10 cellular contexts compared by ENCODE assay signal in the genomic region with DNA sequence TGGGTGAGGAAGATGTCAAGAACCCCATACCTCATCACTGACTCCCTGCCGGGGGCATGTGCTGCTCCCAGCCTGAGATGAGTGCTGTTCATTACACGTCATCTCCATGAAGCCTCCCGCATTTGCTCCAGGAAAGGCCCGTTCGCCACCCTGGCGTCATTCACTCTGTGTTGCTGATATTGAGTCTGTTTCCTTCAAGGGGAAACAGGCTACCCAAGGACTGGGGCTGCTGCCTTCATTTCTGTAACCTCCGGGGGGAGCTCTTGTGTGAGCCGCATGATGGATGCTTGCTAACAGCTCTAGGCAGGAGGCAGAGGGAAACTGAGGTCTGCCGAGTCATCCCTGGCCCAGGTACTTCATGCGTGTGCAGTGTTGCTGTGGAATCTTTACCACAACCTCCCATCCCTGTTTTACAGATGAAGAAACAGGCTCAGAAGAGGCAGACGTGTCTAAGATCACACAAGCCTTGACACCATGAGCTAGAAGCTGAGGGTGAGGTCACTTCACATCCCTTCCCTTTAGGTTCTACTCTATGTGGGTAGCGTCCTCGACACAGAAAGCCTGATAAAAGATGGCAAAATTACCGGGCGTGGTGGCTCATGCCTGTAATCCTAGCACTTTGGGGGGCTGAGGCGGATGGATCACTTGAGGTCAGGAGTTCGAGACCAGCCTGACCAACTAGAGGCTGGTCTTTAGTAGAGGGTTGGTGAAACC. TPM values are rescaled to one million over a fixed set of nuclear protein-coding genes. Genes with fewer than 3 reads are reported as not detected.
DNase-seq lines count a peak whose midpoint lies in the region; ATAC-seq, FAIRE-seq and TF ChIP-seq lines count a peak whose summit lies in the region.
"Had no signal": no experiment of that assay in that cellular context is flagged by ENCODE, and none has a peak within 500 bp of the region (broad histone marks: within the 10 kb centered on the region; RNA-seq: fewer than 3 reads in every experiment).

No MANE protein-coding gene starts in this region.

- intact Hi-C loops in A673 (cut with micrococcal nuclease; ENCODE audit: unreplicated experiment): loop anchor here (10.0 kb wide), 1 partner anchor 239 kb away; no protein-coding TSS in a partner anchor

- TSS peak; percentile 1 for BruUV-seq in A673 (replicated peaks; lab: Mats Ljungman, UMichigan)

- H3K27ac Mint-ChIP-seq in WTC11: 0 out of 2 replicates have a peak overlapping the region, but pooled peaks have one; percentile 19

- peak; percentile 56 for TF ChIP-seq CTCF in A673 (conservative IDR thresholded peaks at IDR 0.05; ENCODE audit: low read depth, low read length)
- TF ChIP-seq CTCF in GM10266 (IDR thresholded peaks at IDR 0.05; ENCODE audit: control insufficient read depth, insufficient read depth, low read depth, missing control alignments): peak; percentile 46
- 0 out of 2 replicates have a peak, but pooled peaks have one; percentile 33 for TF ChIP-seq CTCF in WTC11 (IDR thresholded peaks at IDR 0.05)
- peak; percentile 18 for TF ChIP-seq CTCF in hepatocyte (IDR thresholded peaks at IDR 0.05; ENCODE audit: poor library complexity)

- H3K4me1 ChIP-seq in A673 (ENCODE audit: insufficient read depth, low read length, poor library complexity, severe bottlenecking): peaks cover 63% of the 10 kb centered on the region
- H3K4me1 ChIP-seq in hepatocyte (ENCODE audit: insufficient read depth): peaks cover 37% of the 10 kb centered on the region

- H3K9me2 ChIP-seq in hepatocyte (replicated peaks; ENCODE audit: insufficient read depth): no peaks in the 10 kb centered on the region

- ATAC-seq in WTC11: no peak
- ATAC-seq in HG02623 (IDR thresholded peaks at IDR 0.05; ENCODE audit: unreplicated experiment): no peak

- no peak overlapping the region for H3K4me2 ChIP-seq in hepatocyte

- peak overlapping the region; percentile 16 for H3K4me3 Mint-ChIP-seq in WTC11

- DNase-seq in A673 (ENCODE audit: low spot score) (peak; percentile 38), GM10266 (ENCODE audit: extremely low spot score) (no peak), WTC11 (ENCODE audit: low spot score) (peak; percentile 54), hepatocyte (ENCODE audit: low spot score) (no peak), NCI-H345 (lab: John Stamatoyannopoulos, UW) (no peak), GM19239 (ENCODE audit: insufficient read length, low spot score) (no peak), NCI-H187 (lab: John Stamatoyannopoulos, UW) (no peak)
- DNase-seq: stimulated activated naive CD4-positive, alpha-beta T cell treated with Interleukin-2 at 50 U/mL for 16 hours had no signal

- no peak overlapping the region for H2AFZ ChIP-seq in hepatocyte

- H3K4me3 ChIP-seq in A673 (ENCODE audit: low read depth, low read length, poor library complexity, severe bottlenecking): no peak overlapping the region
- H3K4me3 ChIP-seq in hepatocyte: no peak overlapping the region

- H3K9me3 ChIP-seq in A673 (ENCODE audit: low read depth, low read length, poor library complexity, severe bottlenecking) (no peaks in the 10 kb centered on the region), hepatocyte (ENCODE audit: low read depth) (no peaks in the 10 kb centered on the region)

- H3K36me3 ChIP-seq in A673 (ENCODE audit: insufficient read depth, low read length, poor library complexity, severe bottlenecking) (no peaks in the 10 kb centered on the region), hepatocyte (replicated peaks; ENCODE audit: insufficient read depth, low read depth) (no peaks in the 10 kb centered on the region)

- peak overlapping the region; percentile 14 for H3K27ac ChIP-seq in A673 (ENCODE audit: low read depth, low read length, poor library complexity, severe bottlenecking)
- H3K27ac ChIP-seq in hepatocyte: no peak overlapping the region

- no peaks in the 10 kb centered on the region for H3K27me3 Mint-ChIP-seq in WTC11 (ENCODE audit: low read depth)

- peaks cover 32% of the 10 kb centered on the region for H3K79me2 ChIP-seq in hepatocyte

- CTCF ChIA-PET in A673 (lab: Charles Lee): no interaction called here
- CTCF ChIA-PET in WTC11 (lab: Charles Lee): interaction anchor here (0.5 to 12.2 kb wide), 23 partner anchors 13 to 502 kb away, joined by 3 to 221 read pairs (median 4); a partner anchor contains a TSS

- 89% methylated on average over 17 of the region's 17 CpGs for WGBS in hepatocyte (ENCODE audit: low lambda C conversion rate, missing lambda C conversion rate)

- FAIRE-seq in GM19239 (lab: Jason Lieb, UNC): no peak
- FAIRE-seq: islet of Langerhans had no signal

- POLR2A ChIA-PET in A673 (lab: Charles Lee; ENCODE audit: low non-redundant PET): no interaction called here
- POLR2A ChIA-PET in WTC11 (lab: Charles Lee): no interaction called here

- H3K36me3 Mint-ChIP-seq in WTC11: no peaks in the 10 kb centered on the region

- peaks cover 53% of the 10 kb centered on the region for H3K4me1 Mint-ChIP-seq in WTC11

- H4K20me1 ChIP-seq in hepatocyte (ENCODE audit: insufficient read depth, poor library complexity, severe bottlenecking): peaks cover 19% of the 10 kb centered on the region

- no peaks in the 10 kb centered on the region for H3K27me3 ChIP-seq in A673 (replicated peaks; ENCODE audit: insufficient read depth, low read depth, low read length, poor library complexity)
- no peaks in the 10 kb centered on the region for H3K27me3 ChIP-seq in hepatocyte

- no peaks in the 10 kb centered on the region for H3K9me3 Mint-ChIP-seq in WTC11

TF ChIP-seq in WTC11, 78 proteins besides CTCF, POLR2A, EP300 and RAD21:
- TF ChIP-seq, protein P1, sequence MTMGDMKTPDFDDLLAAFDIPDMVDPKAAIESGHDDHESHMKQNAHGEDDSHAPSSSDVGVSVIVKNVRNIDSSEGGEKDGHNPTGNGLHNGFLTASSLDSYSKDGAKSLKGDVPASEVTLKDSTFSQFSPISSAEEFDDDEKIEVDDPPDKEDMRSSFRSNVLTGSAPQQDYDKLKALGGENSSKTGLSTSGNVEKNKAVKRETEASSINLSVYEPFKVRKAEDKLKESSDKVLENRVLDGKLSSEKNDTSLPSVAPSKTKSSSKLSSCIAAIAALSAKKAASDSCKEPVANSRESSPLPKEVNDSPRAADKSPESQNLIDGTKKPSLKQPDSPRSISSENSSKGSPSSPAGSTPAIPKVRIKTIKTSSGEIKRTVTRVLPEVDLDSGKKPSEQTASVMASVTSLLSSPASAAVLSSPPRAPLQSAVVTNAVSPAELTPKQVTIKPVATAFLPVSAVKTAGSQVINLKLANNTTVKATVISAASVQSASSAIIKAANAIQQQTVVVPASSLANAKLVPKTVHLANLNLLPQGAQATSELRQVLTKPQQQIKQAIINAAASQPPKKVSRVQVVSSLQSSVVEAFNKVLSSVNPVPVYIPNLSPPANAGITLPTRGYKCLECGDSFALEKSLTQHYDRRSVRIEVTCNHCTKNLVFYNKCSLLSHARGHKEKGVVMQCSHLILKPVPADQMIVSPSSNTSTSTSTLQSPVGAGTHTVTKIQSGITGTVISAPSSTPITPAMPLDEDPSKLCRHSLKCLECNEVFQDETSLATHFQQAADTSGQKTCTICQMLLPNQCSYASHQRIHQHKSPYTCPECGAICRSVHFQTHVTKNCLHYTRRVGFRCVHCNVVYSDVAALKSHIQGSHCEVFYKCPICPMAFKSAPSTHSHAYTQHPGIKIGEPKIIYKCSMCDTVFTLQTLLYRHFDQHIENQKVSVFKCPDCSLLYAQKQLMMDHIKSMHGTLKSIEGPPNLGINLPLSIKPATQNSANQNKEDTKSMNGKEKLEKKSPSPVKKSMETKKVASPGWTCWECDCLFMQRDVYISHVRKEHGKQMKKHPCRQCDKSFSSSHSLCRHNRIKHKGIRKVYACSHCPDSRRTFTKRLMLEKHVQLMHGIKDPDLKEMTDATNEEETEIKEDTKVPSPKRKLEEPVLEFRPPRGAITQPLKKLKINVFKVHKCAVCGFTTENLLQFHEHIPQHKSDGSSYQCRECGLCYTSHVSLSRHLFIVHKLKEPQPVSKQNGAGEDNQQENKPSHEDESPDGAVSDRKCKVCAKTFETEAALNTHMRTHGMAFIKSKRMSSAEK (CRISPR knock-in tag; IDR thresholded peaks at IDR 0.05; ENCODE audit: borderline replicate concordance): peak; percentile 82; the same call in 1 of the 2 replicates
- TF ChIP-seq, protein P2, sequence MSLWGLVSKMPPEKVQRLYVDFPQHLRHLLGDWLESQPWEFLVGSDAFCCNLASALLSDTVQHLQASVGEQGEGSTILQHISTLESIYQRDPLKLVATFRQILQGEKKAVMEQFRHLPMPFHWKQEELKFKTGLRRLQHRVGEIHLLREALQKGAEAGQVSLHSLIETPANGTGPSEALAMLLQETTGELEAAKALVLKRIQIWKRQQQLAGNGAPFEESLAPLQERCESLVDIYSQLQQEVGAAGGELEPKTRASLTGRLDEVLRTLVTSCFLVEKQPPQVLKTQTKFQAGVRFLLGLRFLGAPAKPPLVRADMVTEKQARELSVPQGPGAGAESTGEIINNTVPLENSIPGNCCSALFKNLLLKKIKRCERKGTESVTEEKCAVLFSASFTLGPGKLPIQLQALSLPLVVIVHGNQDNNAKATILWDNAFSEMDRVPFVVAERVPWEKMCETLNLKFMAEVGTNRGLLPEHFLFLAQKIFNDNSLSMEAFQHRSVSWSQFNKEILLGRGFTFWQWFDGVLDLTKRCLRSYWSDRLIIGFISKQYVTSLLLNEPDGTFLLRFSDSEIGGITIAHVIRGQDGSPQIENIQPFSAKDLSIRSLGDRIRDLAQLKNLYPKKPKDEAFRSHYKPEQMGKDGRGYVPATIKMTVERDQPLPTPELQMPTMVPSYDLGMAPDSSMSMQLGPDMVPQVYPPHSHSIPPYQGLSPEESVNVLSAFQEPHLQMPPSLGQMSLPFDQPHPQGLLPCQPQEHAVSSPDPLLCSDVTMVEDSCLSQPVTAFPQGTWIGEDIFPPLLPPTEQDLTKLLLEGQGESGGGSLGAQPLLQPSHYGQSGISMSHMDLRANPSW (CRISPR knock-in tag; conservative IDR thresholded peaks at IDR 0.05; ENCODE audit: low read depth): no peak
- TF ChIP-seq SMAD4 (CRISPR knock-in tag; IDR thresholded peaks at IDR 0.05) (no peak), NFE2L1 (CRISPR knock-in tag; IDR thresholded peaks at IDR 0.05) (peak; percentile 91), ZNF423 (CRISPR knock-in tag; IDR thresholded peaks at IDR 0.05) (no peak)
TF ChIP-seq in WTC11: peak in this region for 2.

RNA-seq across cellular contexts. Expression of a gene that starts 3.5 kb away (rescaled TPM):
- total RNA-seq in A673 (2021): 7.4 and 8.8 TPM in 2 replicates
- 11.3 to 13.2 TPM (median 13.0 TPM) in 3 replicates for total RNA-seq in WTC11 (2021)
- total RNA-seq in hepatocyte: 11.4 and 12.2 TPM in 2 replicates
- polyA plus RNA-seq in hepatocyte: 19.4 and 19.6 TPM in 2 replicates

RNA-seq across cellular contexts. Expression of a gene that starts 13.2 kb away (rescaled TPM):
- 0.32 and 0.81 TPM in 2 replicates for total RNA-seq in A673 (2021)
- total RNA-seq in WTC11 (2021): 0.48 to 0.71 TPM (median 0.50 TPM) in 3 replicates
- total RNA-seq in hepatocyte: 1.2 and 1.7 TPM in 2 replicates
- 0.54 and 0.64 TPM in 2 replicates for polyA plus RNA-seq in hepatocyte

RNA-seq across cellular contexts. Expression of a gene that starts 16.2 kb away (rescaled TPM):
- total RNA-seq in A673 (2021): 3.3 and 3.8 TPM in 2 replicates
- total RNA-seq in WTC11 (2021): 4.3 to 5.3 TPM (median 4.6 TPM) in 3 replicates
- 14.5 and 15.7 TPM in 2 replicates for total RNA-seq in hepatocyte
- 34.8 and 35.4 TPM in 2 replicates for polyA plus RNA-seq in hepatocyte

RNA-seq across cellular contexts. Expression of a gene that starts 27.2 kb away (rescaled TPM):
- total RNA-seq in A673 (2021) (not detected in 2 replicates), WTC11 (2021) (0.83 to 1.7 TPM (median 1.1 TPM) in 3 replicates), hepatocyte (2.3 and 2.5 TPM in 2 replicates)
- 7.5 and 12.7 TPM in 2 replicates for polyA plus RNA-seq in hepatocyte

RNA-seq across cellular contexts. Expression of a gene that starts 27.6 kb away (rescaled TPM):
- total RNA-seq in A673 (2021) (not detected in 2 replicates), WTC11 (2021) (0.48 to 1.0 TPM in 2 of 3 replicates, not detected in the other), hepatocyte (not detected in 2 replicates)
- 1.7 TPM in 1 of 2 replicates, not detected in the other for polyA plus RNA-seq in hepatocyte

Comparison
In these comparisons a context has a peak if more than half of its experiments do, and no peak if none do; other contexts are left out.
1. DNase-seq: peak in A673 (single experiment) and WTC11 (single experiment); none in GM10266 (single experiment), hepatocyte (single experiment), NCI-H345 (single experiment), GM19239 (single experiment) and NCI-H187 (0 of 2).
2. Peak in every context shown above with its lines, with median percentiles within 50 percentile points of each other: CTCF ChIP-seq.